Comparison of ENCODE assay signal across 1 cellular context in genomic region chr15:56187665-56188064, GRCh38.
TF ChIP-seq lines count a peak whose summit lies in the region.

No MANE protein-coding gene starts in this region.

TF ChIP-seq in HepG2, 621 proteins besides CTCF, POLR2A, EP300 and RAD21 (continued from another document and continues in another):
- TF ChIP-seq ZNF782 (CRISPR knock-in tag; IDR thresholded peaks at IDR 0.05; ENCODE audit: borderline replicate concordance) (no peak), ZNF773 (CRISPR knock-in tag; IDR thresholded peaks at IDR 0.05; ENCODE audit: borderline replicate concordance) (no peak), SNAPC4 (CRISPR knock-in tag; IDR thresholded peaks at IDR 0.05) (no peak), XBP1 (CRISPR knock-in tag; IDR thresholded peaks at IDR 0.05) (no peak), HOXD1 (CRISPR knock-in tag; IDR thresholded peaks at IDR 0.05) (no peak), ZNF629 (CRISPR knock-in tag; conservative IDR thresholded peaks at IDR 0.05) (no peak), ZNF501 (CRISPR knock-in tag; IDR thresholded peaks at IDR 0.05) (no peak), SIX1 (CRISPR knock-in tag; IDR thresholded peaks at IDR 0.05; ENCODE audit: borderline replicate concordance) (peak; percentile 80), ZNF160 (CRISPR knock-in tag; IDR thresholded peaks at IDR 0.05) (no peak), ZZZ3 (CRISPR knock-in tag; IDR thresholded peaks at IDR 0.05; ENCODE audit: borderline replicate concordance) (no peak), KDM3A (CRISPR knock-in tag; IDR thresholded peaks at IDR 0.05; ENCODE audit: low read depth) (no peak), HDAC2 (CRISPR knock-in tag; IDR thresholded peaks at IDR 0.05) (0 out of 2 replicates have a peak, but pooled peaks have one; percentile 19), MAFF (IDR thresholded peaks at IDR 0.05; ENCODE audit: low read depth, low read length) (no peak), NFATC3 (CRISPR knock-in tag; IDR thresholded peaks at IDR 0.05) (no peak), GTF2F1 (IDR thresholded peaks at IDR 0.05; ENCODE audit: low read length) (no peak), CBX5 (CRISPR knock-in tag; IDR thresholded peaks at IDR 0.05; ENCODE audit: borderline replicate concordance) (no peak), ZNF574 (CRISPR knock-in tag; IDR thresholded peaks at IDR 0.05) (no peak), ELF1 (CRISPR knock-in tag; IDR thresholded peaks at IDR 0.05) (no peak), THAP7 (CRISPR knock-in tag; IDR thresholded peaks at IDR 0.05) (no peak), ZC3H13 (CRISPR knock-in tag; IDR thresholded peaks at IDR 0.05) (no peak), ZNF678 (CRISPR knock-in tag; IDR thresholded peaks at IDR 0.05) (no peak), U2AF1 (optimal IDR thresholded peaks at IDR 0.05; ENCODE audit: low read depth, low read length) (no peak), NFYB (CRISPR knock-in tag; IDR thresholded peaks at IDR 0.05) (no peak), ZNF12 (CRISPR knock-in tag; IDR thresholded peaks at IDR 0.05) (no peak), SUZ12 (IDR thresholded peaks at IDR 0.05; ENCODE audit: low read depth, low read length) (no peak), DZIP1 (CRISPR knock-in tag; IDR thresholded peaks at IDR 0.05) (no peak), ZSCAN31 (CRISPR knock-in tag; IDR thresholded peaks at IDR 0.05; ENCODE audit: low read depth) (no peak), SKIL (CRISPR knock-in tag; IDR thresholded peaks at IDR 0.05; ENCODE audit: borderline replicate concordance) (no peak), ZKSCAN5 (CRISPR knock-in tag; IDR thresholded peaks at IDR 0.05) (no peak), ZNF589 (CRISPR knock-in tag; conservative IDR thresholded peaks at IDR 0.05) (no peak), NR2C2 (CRISPR knock-in tag; IDR thresholded peaks at IDR 0.05; ENCODE audit: borderline replicate concordance) (no peak), ZNF670 (CRISPR knock-in tag; IDR thresholded peaks at IDR 0.05; ENCODE audit: borderline replicate concordance) (no peak), MXI1 (IDR thresholded peaks at IDR 0.05; ENCODE audit: borderline replicate concordance, low read depth, low read length) (no peak), ZNF570 (CRISPR knock-in tag; IDR thresholded peaks at IDR 0.05; ENCODE audit: borderline replicate concordance) (no peak), ISL2 (CRISPR knock-in tag; IDR thresholded peaks at IDR 0.05) (peak; percentile 49), NCOA1 (CRISPR knock-in tag; IDR thresholded peaks at IDR 0.05) (no peak), ZNF326 (CRISPR knock-in tag; IDR thresholded peaks at IDR 0.05; ENCODE audit: borderline replicate concordance) (no peak), ARNT2 (CRISPR knock-in tag; IDR thresholded peaks at IDR 0.05; ENCODE audit: low read depth) (no peak), CBX2 (IDR thresholded peaks at IDR 0.05; ENCODE audit: low read depth, low read length) (no peak), CBX2 (CRISPR knock-in tag; IDR thresholded peaks at IDR 0.05; ENCODE audit: low read depth) (no peak), HDAC6 (IDR thresholded peaks at IDR 0.05; ENCODE audit: low read depth, low read length) (no peak), ONECUT2 (CRISPR knock-in tag; IDR thresholded peaks at IDR 0.05) (no peak), ATRX (CRISPR knock-in tag; IDR thresholded peaks at IDR 0.05; ENCODE audit: borderline replicate concordance) (no peak), GABPA (IDR thresholded peaks at IDR 0.05; ENCODE audit: low read depth, low read length) (no peak), GABPA (CRISPR knock-in tag; IDR thresholded peaks at IDR 0.05; ENCODE audit: low read depth) (no peak), ARID5B (CRISPR knock-in tag; IDR thresholded peaks at IDR 0.05) (no peak), ZNF18 (CRISPR knock-in tag; IDR thresholded peaks at IDR 0.05; ENCODE audit: insufficient replicate concordance) (no peak), MIER3 (CRISPR knock-in tag; IDR thresholded peaks at IDR 0.05; ENCODE audit: borderline replicate concordance) (no peak), DPF2 (CRISPR knock-in tag; IDR thresholded peaks at IDR 0.05; ENCODE audit: borderline replicate concordance, low read depth) (peak; percentile 30; the same call in 1 of the 2 replicates), ZIK1 (CRISPR knock-in tag; IDR thresholded peaks at IDR 0.05; ENCODE audit: borderline replicate concordance, low read depth) (no peak)
